In genomic region chr5:6493681-6494454, GRCh38 we compare ENCODE assay signal across 28 cellular contexts. TPM values are rescaled to one million over a fixed set of nuclear protein-coding genes. Genes with fewer than 3 reads are reported as not detected.
DNase-seq lines count a peak whose midpoint lies in the region; ATAC-seq, FAIRE-seq and TF ChIP-seq lines count a peak whose summit lies in the region.
"Had no signal": no experiment of that assay in that cellular context is flagged by ENCODE, and none has a peak within 500 bp of the region (broad histone marks: within the 10 kb centered on the region; RNA-seq: fewer than 3 reads in every experiment).

No MANE protein-coding gene starts in this region.

- FAIRE-seq in GM12878 (lab: Jason Lieb, UNC) = no peak

- H3K4me1 ChIP-seq in GM12878 (ENCODE audit: control insufficient read depth, insufficient read depth, low read length) (peaks cover 38% of the 10 kb centered on the region), prostate gland (replicated peaks) (no peaks in the 10 kb centered on the region)
- H3K4me1 ChIP-seq: SJSA1, uterus had no signal

- SMC1A ChIA-PET in GM12878 (lab: Charles Lee; ENCODE audit: uncharacterized antibody, unreplicated experiment) = interaction anchor here (0.7 to 4.0 kb wide), 5 partner anchors 10 to 236 kb away, joined by 3 to 37 read pairs (median 3); no protein-coding TSS in a partner anchor

- no peak overlapping the region for H2AFZ ChIP-seq in GM12878 (ENCODE audit: control insufficient read depth, low read depth, low read length)
- H2AFZ ChIP-seq: GM23338 had no signal

- no peaks in the 10 kb centered on the region for H4K20me1 ChIP-seq in GM12878 (ENCODE audit: control insufficient read depth, insufficient read depth)

- no peaks in the 10 kb centered on the region for H3K79me2 ChIP-seq in GM12878 (ENCODE audit: control insufficient read depth, insufficient read depth, low read length)

- no peaks in the 10 kb centered on the region for H3K36me3 ChIP-seq in GM12878 (ENCODE audit: control insufficient read depth in 2 of 2, insufficient read depth in 2 of 2, low read length in 1 of 2)
- no peaks in the 10 kb centered on the region for H3K36me3 ChIP-seq in prostate gland
- H3K36me3 ChIP-seq: SJSA1, thoracic aorta, uterus had no signal

- CTCF ChIA-PET in GM12878 (lab: Yijun Ruan, JAX) = interaction anchor here (0.6 to 1.9 kb wide), 2 partner anchors 10 to 828 kb away, joined by 4 to 7 read pairs; no protein-coding TSS in a partner anchor

- intact Hi-C loops in GM12878 (cut with micrococcal nuclease; ENCODE audit: unreplicated experiment) (no loop called here), prostate gland (cut with DNase I) (no loop called here)

- no peaks in the 10 kb centered on the region for H3K27me3 ChIP-seq in GM12878 (replicated peaks in 1 of 2; ENCODE audit: control insufficient read depth in 2 of 2, insufficient read depth in 2 of 2, low read length in 1 of 2)
- no peaks in the 10 kb centered on the region for H3K27me3 ChIP-seq in prostate gland (replicated peaks; ENCODE audit: insufficient read depth)
- H3K27me3 ChIP-seq: body of pancreas, SJSA1, uterus had no signal

- H3K27ac ChIP-seq in GM12878 (ENCODE audit: control insufficient read depth, insufficient read depth) = no peak overlapping the region
- H3K27ac ChIP-seq in prostate gland = no peak overlapping the region
- H3K27ac ChIP-seq: body of pancreas, C4-2B, SJSA1, thoracic aorta, uterus had no signal

- no peak; a peak in 1 of 4 replicates for TF ChIP-seq EP300 in GM12878 (IDR thresholded peaks at IDR 0.05; ENCODE audit: borderline replicate concordance in 1 of 2, control insufficient read depth in 1 of 2, low read depth in 2 of 2, low read length in 2 of 2)

- POLR2A ChIA-PET in GM12878 (lab: Charles Lee) = interaction anchor here (0.9 to 2.1 kb wide), 2 partner anchors 9 to 10 kb away, joined by 3 to 14 read pairs; no protein-coding TSS in a partner anchor

- TF ChIP-seq RAD21 in GM12878 (IDR thresholded peaks at IDR 0.05; ENCODE audit: insufficient read depth, low read depth, low read length) = no peak

- RAD21 ChIA-PET in GM12878 (lab: Charles Lee; ENCODE audit: unreplicated experiment) = interaction anchor here (1.2 to 3.6 kb wide), 4 partner anchors 9 to 234 kb away, joined by 3 to 35 read pairs (median 5); partner anchors contain the start of gene MED10

- TF ChIP-seq POLR2A in GM12878 (IDR thresholded peaks at IDR 0.05; ENCODE audit: low read depth, low read length) (no peak), prostate gland (IDR thresholded peaks at IDR 0.05) (no peak)

- in situ Hi-C loops in GM12878 (cut with MboI) = no loop called here

- TF ChIP-seq CTCF in GM12878 (IDR thresholded peaks at IDR 0.05 in 2 of 3, conservative IDR thresholded peaks at IDR 0.05 in 1 of 3; ENCODE audit: control insufficient read depth in 2 of 3, extremely low read depth in 1 of 3, insufficient read depth in 1 of 3, low read depth in 3 of 3, low read length in 3 of 3) = no peak
- TF ChIP-seq CTCF in prostate gland (IDR thresholded peaks at IDR 0.05) = no peak

- H3K9ac ChIP-seq in GM12878 (ENCODE audit: control insufficient read depth, insufficient read depth, low read length) = no peak overlapping the region

- no TSS peak for BruUV-seq in GM12878 (replicated peaks; lab: Mats Ljungman, UMichigan)

- no peaks in the 10 kb centered on the region; the same call in 2 of the 3 replicates for H3K9me3 ChIP-seq in GM12878 (replicated peaks; ENCODE audit: control insufficient read depth, insufficient read depth, low read length)
- H3K9me3 ChIP-seq in prostate gland = no peaks in the 10 kb centered on the region
- H3K9me3 ChIP-seq: body of pancreas, SJSA1, thoracic aorta, uterus had no signal

- H3K4me3 ChIP-seq in GM12878 (no peak overlapping the region), prostate gland (no peak overlapping the region)
- H3K4me3 ChIP-seq: body of pancreas, GM23338, lung, SJSA1, thoracic aorta, uterus had no signal

- ATAC-seq in GM18868 (IDR thresholded peaks at IDR 0.05; ENCODE audit: unreplicated experiment) (peak; percentile 43), GM21619 (IDR thresholded peaks at IDR 0.05; ENCODE audit: unreplicated experiment) (peak; percentile 36), HG03066 (IDR thresholded peaks at IDR 0.05; ENCODE audit: low read depth, unreplicated experiment) (peak; percentile 41), GM12878 (peak; percentile 15; the same call in 2 of the 3 replicates), GM19351 (IDR thresholded peaks at IDR 0.05; ENCODE audit: unreplicated experiment) (no peak)
- ATAC-seq: activated CD8-positive, alpha-beta T cell treated with anti-CD3 and anti-CD28 coated beads, Interleukin-2, amount 10 ng/mL, durations not matched to agents 7 days and 5 days; body of pancreas; GM23338; sciatic nerve; stimulated activated naive CD8-positive, alpha-beta T cell treated with anti-CD3 and anti-CD28 coated beads, Interleukin-15, Interleukin-2, amounts not matched to agents 100 U/mL and 50 U/mL, for 24 hours had no signal

- no peak overlapping the region for H3K4me2 ChIP-seq in GM12878 (ENCODE audit: control insufficient read depth, insufficient read depth)
- H3K4me2 ChIP-seq: GM23338 had no signal

- DNase-seq in GM12878 (ENCODE audit: low read depth, low spot score) (no peak), prostate gland (ENCODE audit: low spot score) (no peak)
- no peak for DNase-seq in effector CD4-positive, alpha-beta T cell
- DNase-seq: activated CD4-positive, alpha-beta T cell treated with anti-CD3 and anti-CD28 coated beads for 1 hour; activated CD8-positive, alpha-beta T cell treated with anti-CD3 and anti-CD28 coated beads, Interleukin-2, amount 10 ng/mL, durations not matched to agents 7 days and 5 days; activated gamma-delta T cell treated with Interleukin-2 at 50 U/mL for 16 hours; activated T-cell treated with anti-CD3 and anti-CD28 coated beads, Interleukin-2, amount 50 U/mL, for 1 hour; body of pancreas; DMS79 treated with DMSO at 0.1 percent for 48 hours; effector CD8-positive, alpha-beta T cell; erythroblast; head of caudate nucleus; Karpas-422; NCI-H187; NCI-H748 treated with DMSO at 0.1 percent for 48 hours; stimulated activated naive CD8-positive, alpha-beta T cell treated with anti-CD3 and anti-CD28 coated beads, Interleukin-15, Interleukin-2, amounts not matched to agents 100 U/mL and 50 U/mL, for 24 hours; uterus had no signal

- WGBS in GM12878 (ENCODE audit: insufficient coverage, insufficient replicate concordance, low lambda C conversion rate, missing lambda C conversion rate) = 85% methylated on average over 9 of the region's 9 CpGs
- WGBS in prostate gland = 94% methylated on average over 9 of the region's 9 CpGs

TF ChIP-seq in GM12878, 131 proteins besides CTCF, POLR2A, EP300 and RAD21 (continues in another document):
- TF ChIP-seq EGR1 (IDR thresholded peaks at IDR 0.05; ENCODE audit: borderline replicate concordance in 1 of 2, low read depth in 2 of 2, low read length in 2 of 2) (no peak), TCF12 (IDR thresholded peaks at IDR 0.05; ENCODE audit: low read depth, low read length) (0 out of 2 replicates have a peak, but pooled peaks have one; percentile 41), NR2C2 (IDR thresholded peaks at IDR 0.05; ENCODE audit: borderline replicate concordance, control insufficient read depth, insufficient read length, low read depth) (no peak), RAD51 (IDR thresholded peaks at IDR 0.05) (peak; percentile 48; the same call in 1 of the 2 replicates)
- TF ChIP-seq, protein P1, sequence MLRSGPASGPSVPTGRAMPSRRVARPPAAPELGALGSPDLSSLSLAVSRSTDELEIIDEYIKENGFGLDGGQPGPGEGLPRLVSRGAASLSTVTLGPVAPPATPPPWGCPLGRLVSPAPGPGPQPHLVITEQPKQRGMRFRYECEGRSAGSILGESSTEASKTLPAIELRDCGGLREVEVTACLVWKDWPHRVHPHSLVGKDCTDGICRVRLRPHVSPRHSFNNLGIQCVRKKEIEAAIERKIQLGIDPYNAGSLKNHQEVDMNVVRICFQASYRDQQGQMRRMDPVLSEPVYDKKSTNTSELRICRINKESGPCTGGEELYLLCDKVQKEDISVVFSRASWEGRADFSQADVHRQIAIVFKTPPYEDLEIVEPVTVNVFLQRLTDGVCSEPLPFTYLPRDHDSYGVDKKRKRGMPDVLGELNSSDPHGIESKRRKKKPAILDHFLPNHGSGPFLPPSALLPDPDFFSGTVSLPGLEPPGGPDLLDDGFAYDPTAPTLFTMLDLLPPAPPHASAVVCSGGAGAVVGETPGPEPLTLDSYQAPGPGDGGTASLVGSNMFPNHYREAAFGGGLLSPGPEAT (IDR thresholded peaks at IDR 0.05; ENCODE audit: low read depth) = peak; percentile 10; the same call in 1 of the 2 replicates

RNA-seq across cellular contexts. Expression of gene UBE2QL1, which starts 45.2 kb away (rescaled TPM):
- 0.27 and 0.29 TPM in 2 replicates for total RNA-seq in GM12878 (2013; cell fraction: nucleolus; rRNA removed)
- total RNA-seq in GM12878 (2014; rRNA removed) = not detected in 2 replicates
- 0.04 TPM in 1 of 2 replicates, not detected in the other for total RNA-seq in GM12878 (2014; rRNA removed; fragmentation: Illumina TruSeq; extraction: Trizol)
- total RNA-seq in GM12878 (2021) = 0.05 TPM in 1 of 2 replicates, not detected in the other
- 0.21 TPM for polyA plus RNA-seq in GM12878 (2011; ENCODE audit: low read depth)
- polyA plus RNA-seq in GM12878 (2011; rRNA removed) = 0.49 and 0.62 TPM in 2 replicates
- polyA plus RNA-seq in GM12878 (2011; cell fraction: cytosol; rRNA removed) = 0.52 and 0.75 TPM in 2 replicates
- polyA plus RNA-seq in GM12878 (2011; cell fraction: nucleus; rRNA removed) = 0.47 and 0.52 TPM in 2 replicates
- polyA plus RNA-seq in GM12878 (2012) = 0.30 and 0.73 TPM in 2 replicates
- 0.03 TPM in 1 of 2 replicates, not detected in the other for polyA plus RNA-seq in GM12878 (2014; fragmentation: Illumina TruSeq; extraction: Trizol)
- under 1 TPM in 1 of 2 experiments, not detected in 1; 0.04 TPM for polyA plus RNA-seq in GM12878 (2014; fragmentation: Nextera tagmentation; extraction: Ambion mirVana)
- 0.06 TPM in 1 of 2 replicates, not detected in the other for polyA plus RNA-seq in GM12878 (2014; rRNA removed)
- not detected for polyA plus RNA-seq in GM12878 (2016; fragmentation: Nextera tagmentation; extraction: Ambion mirVana)
- 0.46 and 0.51 TPM in 2 replicates for polyA minus RNA-seq in GM12878 (2011; rRNA and poly(A)+ RNA removed)
- polyA minus RNA-seq in GM12878 (2011; cell fraction: cytosol; rRNA and poly(A)+ RNA removed) = not detected in 2 replicates
- 0.24 and 0.38 TPM in 2 replicates for polyA minus RNA-seq in GM12878 (2011; cell fraction: nucleus; rRNA and poly(A)+ RNA removed)
- total RNA-seq in prostate gland = 1 to 10 TPM; 2.5 to 8.6 TPM
- total RNA-seq: activated CD8-positive, alpha-beta T cell treated with anti-CD3 and anti-CD28 coated beads, Interleukin-2, amount 10 ng/mL, durations not matched to agents 7 days and 5 days; fibroblast of villous mesenchyme; SJSA1 had no signal
